Comparison of ENCODE assay signal across 1 cellular context in genomic region chr16:50776042-50776441, GRCh38.
TF ChIP-seq lines count a peak whose summit lies in the region.

No MANE protein-coding gene starts in this region.

TF ChIP-seq in GM12878, 131 proteins besides CTCF, POLR2A, EP300 and RAD21:
- TF ChIP-seq MYB (IDR thresholded peaks at IDR 0.05; ENCODE audit: borderline replicate concordance, low read depth, low read length) (no peak), ZSCAN29 (IDR thresholded peaks at IDR 0.05) (no peak), RBBP5 (conservative IDR thresholded peaks at IDR 0.05) (no peak), NFXL1 (IDR thresholded peaks at IDR 0.05; ENCODE audit: borderline replicate concordance) (no peak), KLF5 (IDR thresholded peaks at IDR 0.05; ENCODE audit: partially characterized antibody) (no peak), CREB1 (IDR thresholded peaks at IDR 0.05; ENCODE audit: low read depth) (no peak), KAT2A (conservative IDR thresholded peaks at IDR 0.05; ENCODE audit: control insufficient read depth, low read depth, low read length) (no peak), RELB (IDR thresholded peaks at IDR 0.05; ENCODE audit: low read depth) (no peak), E4F1 (IDR thresholded peaks at IDR 0.05; ENCODE audit: borderline replicate concordance, partially characterized antibody) (no peak), SMARCA5 (IDR thresholded peaks at IDR 0.05) (no peak), CHD1 (IDR thresholded peaks at IDR 0.05; ENCODE audit: low read depth, low read length) (no peak), RFX5 (IDR thresholded peaks at IDR 0.05; ENCODE audit: low read depth, low read length) (no peak), MXI1 (IDR thresholded peaks at IDR 0.05; ENCODE audit: low read depth, low read length) (no peak), RB1 (IDR thresholded peaks at IDR 0.05; ENCODE audit: borderline replicate concordance) (no peak), TAF1 (IDR thresholded peaks at IDR 0.05; ENCODE audit: borderline replicate concordance, low read depth, low read length) (no peak), CBFB (IDR thresholded peaks at IDR 0.05; ENCODE audit: low read depth) (no peak), EGR1 (IDR thresholded peaks at IDR 0.05; ENCODE audit: borderline replicate concordance in 1 of 2, low read depth in 2 of 2, low read length in 2 of 2) (no peak), LARP7 (IDR thresholded peaks at IDR 0.05) (no peak), CEBPZ (IDR thresholded peaks at IDR 0.05; ENCODE audit: low read depth, low read length) (no peak)
